8 cellular contexts compared by ENCODE assay signal in the genomic region with DNA sequence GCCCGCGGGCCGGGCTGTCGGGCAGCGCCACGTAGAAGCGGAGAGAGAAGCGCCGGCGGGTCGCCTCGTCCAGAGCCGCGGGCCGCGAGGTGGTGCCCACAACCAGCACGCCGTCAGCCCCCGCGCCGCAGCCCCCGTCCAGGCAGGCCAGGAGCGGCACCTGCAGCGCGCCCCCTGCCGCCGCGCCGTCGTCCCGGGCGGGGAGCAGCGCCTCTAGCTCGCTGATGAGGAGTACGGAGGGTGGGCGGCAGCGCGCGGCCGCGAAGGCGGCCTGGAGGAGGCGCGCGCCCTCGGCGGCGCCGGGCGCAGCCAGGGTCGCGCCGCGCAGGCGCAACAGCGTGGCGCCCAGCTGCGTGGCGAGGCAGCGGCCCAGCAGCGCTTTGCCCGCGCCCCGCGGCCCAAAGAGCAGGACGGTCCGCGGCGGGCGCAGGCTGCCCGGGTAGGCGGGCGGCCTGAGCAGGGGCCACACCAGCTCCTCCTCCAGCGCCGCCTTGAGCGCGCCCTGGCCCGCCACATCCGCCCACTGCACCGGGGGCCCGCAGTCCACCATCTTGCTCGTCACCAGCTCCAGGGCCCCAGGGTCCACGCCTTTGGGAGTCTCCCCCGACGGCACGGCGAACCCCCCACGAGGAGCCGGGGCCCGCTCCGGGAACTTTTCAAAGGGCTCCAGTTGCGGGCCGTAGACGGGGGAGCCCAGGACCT. TPM values are rescaled to one million over a fixed set of nuclear protein-coding genes. Genes with fewer than 3 reads are reported as not detected.
A peak's percentile ranks its signal among the peaks of the same experiment; 100 is the strongest.
DNase-seq lines count a peak whose midpoint lies in the region; ATAC-seq, FAIRE-seq and TF ChIP-seq lines count a peak whose summit lies in the region.

No MANE protein-coding gene starts in this region.

- H3K27ac ChIP-seq in astrocyte (ENCODE audit: low read depth, low read length) (peak overlapping the region; percentile 58), keratinocyte (ENCODE audit: control insufficient read depth, insufficient read depth, low read length) (no peak overlapping the region)

- no peak for ATAC-seq in GM21737 (IDR thresholded peaks at IDR 0.05; ENCODE audit: unreplicated experiment)

- no peaks in the 10 kb centered on the region for H3K27me3 ChIP-seq in astrocyte (ENCODE audit: insufficient read depth, low read length)
- peaks cover 50% of the 10 kb centered on the region for H3K27me3 ChIP-seq in keratinocyte (ENCODE audit: control insufficient read depth, extremely low read depth, insufficient read depth, low read length)

- dilution Hi-C loops in keratinocyte (cut with MboI; ENCODE audit: extremely low pct_ligation_motif_present, low sequenced_read_pairs) = no loop called here

- no peak overlapping the region for H3K27ac Mint-ChIP-seq in astrocyte (ENCODE audit: unreplicated experiment)

- H3K4me2 ChIP-seq in astrocyte (ENCODE audit: low read length) = peak overlapping the region; percentile 88
- peak overlapping the region; percentile 27 for H3K4me2 ChIP-seq in keratinocyte (ENCODE audit: control insufficient read depth, extremely low read depth, insufficient read depth, low read depth, low read length)

- peaks cover 19% of the 10 kb centered on the region for H3K4me1 Mint-ChIP-seq in astrocyte (ENCODE audit: low read depth, unreplicated experiment)

- FAIRE-seq in astrocyte (lab: Jason Lieb, UNC) (no peak), keratinocyte (lab: Jason Lieb, UNC) (no peak)

- peaks cover 14% of the 10 kb centered on the region for H3K27me3 Mint-ChIP-seq in astrocyte (ENCODE audit: low read depth, unreplicated experiment)

- H3K4me3 Mint-ChIP-seq in astrocyte (ENCODE audit: unreplicated experiment) = no peak overlapping the region

- H3K4me1 ChIP-seq in astrocyte (ENCODE audit: insufficient read depth, low read length) (peaks cover 18% of the 10 kb centered on the region), keratinocyte (ENCODE audit: control insufficient read depth, extremely low read depth, insufficient read depth, low read length) (no peaks in the 10 kb centered on the region)

- H3K36me3 ChIP-seq in astrocyte (ENCODE audit: insufficient read depth, low read length) = no peaks in the 10 kb centered on the region
- no peaks in the 10 kb centered on the region for H3K36me3 ChIP-seq in keratinocyte (ENCODE audit: control insufficient read depth in 2 of 2, extremely low read depth in 1 of 2, insufficient read depth in 2 of 2, low read length in 2 of 2)

- H2AFZ ChIP-seq in astrocyte (ENCODE audit: low read depth, low read length) (peak overlapping the region; percentile 75), keratinocyte (ENCODE audit: control insufficient read depth, low read length) (no peak overlapping the region)

- H3K9me1 ChIP-seq in keratinocyte (ENCODE audit: control insufficient read depth, extremely low read depth, insufficient read depth, low read length) = no peaks in the 10 kb centered on the region

- H3K4me3 ChIP-seq in astrocyte (ENCODE audit: insufficient read depth, low read depth, low read length) = peak overlapping the region; percentile 57
- H3K4me3 ChIP-seq in keratinocyte (ENCODE audit: control insufficient read depth in 2 of 3, extremely low read depth in 1 of 3, insufficient read depth in 2 of 3, low read depth in 1 of 3, low read length in 3 of 3) = peak overlapping the region in 2 of 3 experiments; percentile 12 to 34

- no peaks in the 10 kb centered on the region for H3K9me3 ChIP-seq in astrocyte (ENCODE audit: insufficient read depth, low read depth, low read length)
- no peaks in the 10 kb centered on the region for H3K9me3 ChIP-seq in keratinocyte (ENCODE audit: control insufficient read depth, low read depth, low read length)

- H3K9me3 Mint-ChIP-seq in astrocyte (ENCODE audit: unreplicated experiment) = no peaks in the 10 kb centered on the region

- H3K9ac ChIP-seq in astrocyte (ENCODE audit: low read length) (peak overlapping the region; percentile 80), keratinocyte (ENCODE audit: control insufficient read depth, extremely low read depth, insufficient read depth, low read length) (no peak overlapping the region)

- H3K36me3 Mint-ChIP-seq in astrocyte (ENCODE audit: low read depth, unreplicated experiment) = peaks cover 2% of the 10 kb centered on the region

- peaks cover 9% of the 10 kb centered on the region for H4K20me1 ChIP-seq in astrocyte (ENCODE audit: insufficient read depth, low read length)
- no peaks in the 10 kb centered on the region for H4K20me1 ChIP-seq in keratinocyte (ENCODE audit: control insufficient read depth, extremely low read depth, insufficient read depth, low read length)

- TF ChIP-seq CTCF in astrocyte (IDR thresholded peaks at IDR 0.05; ENCODE audit: insufficient read depth, low read depth, low read length) = no peak
- TF ChIP-seq CTCF in keratinocyte (optimal IDR thresholded peaks at IDR 0.05 in 1 of 3, IDR thresholded peaks at IDR 0.05 in 1 of 3, conservative IDR thresholded peaks at IDR 0.05 in 1 of 3; ENCODE audit: extremely low read depth in 1 of 3, insufficient read depth in 2 of 3, low read length in 3 of 3) = peak in 1 of 3 experiments; percentile 60

- peaks cover 4% of the 10 kb centered on the region for H3K79me2 ChIP-seq in astrocyte (ENCODE audit: insufficient read depth, low read length)
- no peaks in the 10 kb centered on the region for H3K79me2 ChIP-seq in keratinocyte (ENCODE audit: control insufficient read depth, insufficient read depth, low read length)

- DNase-seq in DMS153 (lab: John Stamatoyannopoulos, UW) (peak; percentile 19), NCI-H1092 (lab: John Stamatoyannopoulos, UW) (peak; percentile 69), T-helper 1 cell (peak; percentile 47 to 71 (median 68)), astrocyte (ENCODE audit: low read depth) (peak; percentile 51), keratinocyte (ENCODE audit: low read depth, low spot score) (no peak), epidermal melanocyte (ENCODE audit: insufficient read length, low spot score) (no peak)
- DNase-seq in stimulated activated CD4-positive, alpha-beta T cell treated with anti-CD3 and anti-CD28 coated beads, Interleukin-4, amount 100 ng/mL, for 1 hour = peak; percentile 88

RNA-seq across cellular contexts. Expression of gene FIGNL2, which starts 27.6 kb away (rescaled TPM):
- 5.0 and 6.7 TPM in 2 replicates for total RNA-seq in astrocyte
- not detected in 3 replicates for polyA plus RNA-seq in keratinocyte
- polyA plus RNA-seq in keratinocyte (2011; ENCODE audit: low read depth) = not detected
- not detected in 2 replicates for polyA plus RNA-seq in keratinocyte (2011; cell fraction: cytosol; rRNA removed)
- polyA plus RNA-seq in keratinocyte (2011; cell fraction: nucleus; rRNA removed) = not detected in 2 replicates
- polyA plus RNA-seq in keratinocyte (2012; ENCODE audit: low replicate concordance) = not detected in 2 replicates
- not detected in 3 replicates for polyA minus RNA-seq in keratinocyte
- polyA minus RNA-seq in keratinocyte (2011; cell fraction: cytosol; rRNA and poly(A)+ RNA removed) = not detected
- polyA minus RNA-seq in keratinocyte (2011; cell fraction: nucleus; rRNA and poly(A)+ RNA removed) = not detected in 2 replicates

Comparison
In these comparisons a context has a peak if more than half of its experiments do, and no peak if none do; other contexts are left out.
1. DNase-seq: peak in DMS153 (single experiment), NCI-H1092 (single experiment), T-helper 1 cell (5 of 5), astrocyte (single experiment) and stimulated activated CD4-positive, alpha-beta T cell treated with anti-CD3 and anti-CD28 coated beads, Interleukin-4, amount 100 ng/mL, for 1 hour (single experiment); none in keratinocyte (single experiment) and epidermal melanocyte (single experiment).